In the genomic region with DNA sequence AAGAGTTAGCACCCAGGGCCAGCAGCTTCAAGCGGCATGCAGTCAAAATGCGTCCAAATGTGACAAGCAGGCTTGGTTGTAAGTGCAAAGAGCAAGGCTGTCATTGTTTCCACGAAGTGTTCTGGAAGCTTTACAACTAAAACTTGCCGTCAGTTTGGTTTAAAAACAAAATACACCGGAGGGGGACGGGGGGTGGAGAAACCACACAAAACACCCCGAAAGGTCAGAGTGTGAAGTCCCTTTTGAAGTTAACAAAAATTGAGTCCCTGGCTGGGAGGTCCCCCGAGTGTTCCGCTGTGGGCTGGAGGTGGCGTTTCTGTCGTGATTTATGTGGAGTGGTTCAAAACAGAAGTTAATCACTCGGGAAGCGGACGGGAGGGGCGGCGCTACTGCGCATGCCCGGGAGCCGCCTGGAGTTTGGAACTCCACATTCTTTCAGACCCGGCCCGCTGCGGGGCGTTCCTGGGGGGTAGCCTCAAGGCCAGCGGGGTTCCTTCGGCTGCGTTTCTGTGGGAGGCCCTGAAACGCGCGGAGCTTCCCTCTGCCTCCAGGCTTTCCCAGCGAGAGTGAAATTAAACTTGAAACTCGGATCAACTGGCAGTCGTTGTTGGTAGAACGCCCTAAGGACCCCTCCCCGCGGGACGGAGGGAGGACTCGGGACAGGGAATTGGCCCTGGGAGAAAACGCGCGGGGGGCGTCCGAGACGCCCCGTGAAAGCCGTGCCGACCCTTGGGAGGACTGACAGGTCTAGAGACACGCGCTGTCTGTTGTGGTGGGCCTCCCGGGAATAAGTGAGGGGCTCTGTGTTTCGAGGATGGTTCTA, we compare ENCODE assay signal across 8 cellular contexts. TPM values are rescaled to one million over a fixed set of nuclear protein-coding genes. Genes with fewer than 3 reads are reported as not detected.
DNase-seq lines count a peak whose midpoint lies in the region; ATAC-seq and TF ChIP-seq lines count a peak whose summit lies in the region.

No MANE protein-coding gene starts in this region.

- ATAC-seq in activated T-helper 17 cell treated with anti-CD3 and anti-CD28 coated beads, Interleukin-2, amount 50 U/mL, for 72 hours (replicated peaks) = peak; percentile 40
- peak; percentile 18 to 29 for ATAC-seq in naive thymus-derived CD8-positive, alpha-beta T cell
- ATAC-seq in stimulated activated effector memory CD8-positive, alpha-beta T cell treated with anti-CD3 and anti-CD28 coated beads, Interleukin-12 subunit alpha, Interleukin-12 subunit beta, amount 100 ng/mL, for 72 hours = peak; percentile 54
- no peak for ATAC-seq in GM18868 (IDR thresholded peaks at IDR 0.05; ENCODE audit: unreplicated experiment)

- H3K27ac Mint-ChIP-seq in HFFc6 = peak overlapping the region; percentile 99
- H3K27ac Mint-ChIP-seq in activated T-helper 17 cell treated with anti-CD3 and anti-CD28 coated beads, Interleukin-2, amount 50 U/mL, for 72 hours = peak overlapping the region; percentile 99
- H3K27ac Mint-ChIP-seq in naive thymus-derived CD8-positive, alpha-beta T cell = peak overlapping the region; percentile 98 to 100 (median 100)
- H3K27ac Mint-ChIP-seq in stimulated activated effector memory CD8-positive, alpha-beta T cell treated with anti-CD3 and anti-CD28 coated beads, Interleukin-12 subunit alpha, Interleukin-12 subunit beta, amount 100 ng/mL, for 72 hours = peak overlapping the region; percentile 98

- peak; percentile 85 for DNase-seq in Ammon's horn (ENCODE audit: low spot score)
- DNase-seq in HFFc6 = peak; percentile 87
- DNase-seq in RPMI7951 (ENCODE audit: low read depth) = peak; percentile 90
- peak; percentile 91 for DNase-seq in fibroblast of mammary gland (ENCODE audit: low read depth)
- peak; percentile 76 to 91 (median 82) for DNase-seq in naive thymus-derived CD8-positive, alpha-beta T cell
- DNase-seq in stimulated activated effector memory CD8-positive, alpha-beta T cell treated with anti-CD3 and anti-CD28 coated beads, Interleukin-12 subunit alpha, Interleukin-12 subunit beta, amount 100 ng/mL, for 72 hours (ENCODE audit: low spot score in 2 of 2) = peak; percentile 78 to 92

- H3K36me3 Mint-ChIP-seq in HFFc6 (ENCODE audit: low read depth) = peaks cover 17% of the 10 kb centered on the region
- peaks cover 87% of the 10 kb centered on the region for H3K36me3 Mint-ChIP-seq in activated T-helper 17 cell treated with anti-CD3 and anti-CD28 coated beads, Interleukin-2, amount 50 U/mL, for 72 hours (ENCODE audit: low read depth)
- peaks cover 0 to 5% (median 0%) of the 10 kb centered on the region in 3 donors for H3K36me3 Mint-ChIP-seq in naive thymus-derived CD8-positive, alpha-beta T cell
- peaks cover 80% of the 10 kb centered on the region for H3K36me3 Mint-ChIP-seq in stimulated activated effector memory CD8-positive, alpha-beta T cell treated with anti-CD3 and anti-CD28 coated beads, Interleukin-12 subunit alpha, Interleukin-12 subunit beta, amount 100 ng/mL, for 72 hours

- H3K9me3 Mint-ChIP-seq in HFFc6 = no peaks in the 10 kb centered on the region
- no peaks in the 10 kb centered on the region for H3K9me3 Mint-ChIP-seq in activated T-helper 17 cell treated with anti-CD3 and anti-CD28 coated beads, Interleukin-2, amount 50 U/mL, for 72 hours
- H3K9me3 Mint-ChIP-seq in naive thymus-derived CD8-positive, alpha-beta T cell = no peaks in the 10 kb centered on the region
- H3K9me3 Mint-ChIP-seq in stimulated activated effector memory CD8-positive, alpha-beta T cell treated with anti-CD3 and anti-CD28 coated beads, Interleukin-12 subunit alpha, Interleukin-12 subunit beta, amount 100 ng/mL, for 72 hours = no peaks in the 10 kb centered on the region

- peaks cover 30% of the 10 kb centered on the region for H3K27me3 Mint-ChIP-seq in HFFc6 (ENCODE audit: insufficient read depth)
- H3K27me3 Mint-ChIP-seq in activated T-helper 17 cell treated with anti-CD3 and anti-CD28 coated beads, Interleukin-2, amount 50 U/mL, for 72 hours = no peaks in the 10 kb centered on the region
- peaks cover 0 to 3% (median 0%) of the 10 kb centered on the region in 5 donors for H3K27me3 Mint-ChIP-seq in naive thymus-derived CD8-positive, alpha-beta T cell

- POLR2A ChIA-PET in naive thymus-derived CD8-positive, alpha-beta T cell (lab: Charles Lee) = interaction anchor here (0.5 to 8.3 kb wide), 17 partner anchors 9 to 1844 kb away, joined by 3 to 112 read pairs (median 4); a partner anchor contains a TSS

- H3K4me3 Mint-ChIP-seq in HFFc6 = peak overlapping the region; percentile 94
- H3K4me3 Mint-ChIP-seq in activated T-helper 17 cell treated with anti-CD3 and anti-CD28 coated beads, Interleukin-2, amount 50 U/mL, for 72 hours = peak overlapping the region; percentile 98
- peak overlapping the region; percentile 86 to 99 (median 94) for H3K4me3 Mint-ChIP-seq in naive thymus-derived CD8-positive, alpha-beta T cell
- H3K4me3 Mint-ChIP-seq in stimulated activated effector memory CD8-positive, alpha-beta T cell treated with anti-CD3 and anti-CD28 coated beads, Interleukin-12 subunit alpha, Interleukin-12 subunit beta, amount 100 ng/mL, for 72 hours = peak overlapping the region; percentile 93

- H3K4me1 Mint-ChIP-seq in HFFc6 (ENCODE audit: low read depth) = peaks cover 46% of the 10 kb centered on the region
- peaks cover 18% of the 10 kb centered on the region for H3K4me1 Mint-ChIP-seq in activated T-helper 17 cell treated with anti-CD3 and anti-CD28 coated beads, Interleukin-2, amount 50 U/mL, for 72 hours
- peaks cover 18 to 55% (median 44%) of the 10 kb centered on the region in 4 donors for H3K4me1 Mint-ChIP-seq in naive thymus-derived CD8-positive, alpha-beta T cell
- H3K4me1 Mint-ChIP-seq in stimulated activated effector memory CD8-positive, alpha-beta T cell treated with anti-CD3 and anti-CD28 coated beads, Interleukin-12 subunit alpha, Interleukin-12 subunit beta, amount 100 ng/mL, for 72 hours = peaks cover 28% of the 10 kb centered on the region

- H3K4me3 ChIP-seq in fibroblast of mammary gland (ENCODE audit: control insufficient read depth, low read depth, low read length) = peak overlapping the region; percentile 96

- TF ChIP-seq CTCF in HFFc6 (IDR thresholded peaks at IDR 0.05) (0 out of 2 replicates have a peak, but pooled peaks have one; percentile 10), fibroblast of mammary gland (conservative IDR thresholded peaks at IDR 0.05; ENCODE audit: control insufficient read depth, insufficient read depth, low read depth, low read length) (no peak)

RNA-seq across cellular contexts. Expression of a gene that starts 1.4 kb away (rescaled TPM):
- total RNA-seq in HFFc6 (2021; fragmentation: NEBNext Ultra II Directional; extraction: Animal tissue kit (Norgen Biotek cat#: 25700)) = 10 to 100 TPM; 41.3 to 59.9 (median 55.8) TPM
- 90.4 and 91.7 TPM in 2 replicates for total RNA-seq in RPMI7951 (2014; rRNA removed; shearing (Covaris generic))
- 10 to 100 TPM; 18.6 to 86.1 TPM for total RNA-seq in activated T-helper 17 cell treated with anti-CD3 and anti-CD28 coated beads, Interleukin-2, amount 50 U/mL, for 72 hours
- 10 to 100 TPM; 80.1 to 83.6 TPM for total RNA-seq in naive thymus-derived CD8-positive, alpha-beta T cell
- 10 to 100 TPM; 17.4 to 39.7 (median 31.6) TPM for polyA plus RNA-seq in naive thymus-derived CD8-positive, alpha-beta T cell
